In genomic region chr2:239608723-239609122, GRCh38 we compare ENCODE assay signal across 20 cellular contexts.
"Had no signal": no experiment of that assay in that cellular context is flagged by ENCODE, and none has a peak within 500 bp of the region (broad histone marks: within the 10 kb centered on the region; RNA-seq: fewer than 3 reads in every experiment).

No MANE protein-coding gene starts in this region.

- H3K9me3 Mint-ChIP-seq: activated CD4-positive, alpha-beta memory T cell treated with anti-CD3 and anti-CD28 coated beads for 36 hours; activated naive CD4-positive, alpha-beta T cell treated with anti-CD3 and anti-CD28 coated beads, Interleukin-2, amount 10 ng/mL, durations not matched to agents 7 days and 5 days; activated naive CD8-positive, alpha-beta T cell treated with anti-CD3 and anti-CD28 coated beads, Interleukin-2, amount 50 U/mL, for 24 hours; activated T-cell treated with anti-CD3 and anti-CD28 coated beads, Interleukin-2, amount 50 U/mL, for 4 hours; naive thymus-derived CD8-positive, alpha-beta T cell had no signal

- H3K27me3 ChIP-seq: neutrophil had no signal

- H3K4me1 ChIP-seq: esophagus squamous epithelium, tibial artery had no signal

- H3K27ac Mint-ChIP-seq: activated B cell treated with CpG ODN at 0.5 μM for 24 hours; activated CD4-positive, alpha-beta memory T cell treated with anti-CD3 and anti-CD28 coated beads for 36 hours; activated naive CD4-positive, alpha-beta T cell treated with anti-CD3 and anti-CD28 coated beads, Interleukin-2, amount 10 ng/mL, durations not matched to agents 7 days and 5 days; activated naive CD8-positive, alpha-beta T cell treated with anti-CD3 and anti-CD28 coated beads, Interleukin-2, amount 50 U/mL, for 24 hours; naive thymus-derived CD8-positive, alpha-beta T cell had no signal

- H3K4me3 ChIP-seq: esophagus squamous epithelium, tibial artery had no signal

- H3K27ac ChIP-seq: esophagus squamous epithelium, tibial artery had no signal

- H3K27me3 Mint-ChIP-seq: activated naive CD8-positive, alpha-beta T cell treated with anti-CD3 and anti-CD28 coated beads, Interleukin-2, amount 50 U/mL, for 24 hours had no signal

- H3K36me3 Mint-ChIP-seq: activated CD4-positive, alpha-beta memory T cell treated with anti-CD3 and anti-CD28 coated beads for 36 hours; activated naive CD4-positive, alpha-beta T cell treated with anti-CD3 and anti-CD28 coated beads, Interleukin-2, amount 10 ng/mL, durations not matched to agents 7 days and 5 days; brain; immature natural killer cell; naive thymus-derived CD8-positive, alpha-beta T cell had no signal

- DNase-seq: activated B cell treated with CpG ODN at 0.5 μM for 24 hours; activated CD4-positive, alpha-beta memory T cell treated with anti-CD3 and anti-CD28 coated beads for 36 hours; activated CD4-positive, alpha-beta T cell treated with anti-CD3 and anti-CD28 coated beads for 4 hours; activated naive CD4-positive, alpha-beta T cell treated with anti-CD3 and anti-CD28 coated beads, Interleukin-2, amount 10 ng/mL, durations not matched to agents 7 days and 5 days; activated naive CD8-positive, alpha-beta T cell treated with anti-CD3 and anti-CD28 coated beads, Interleukin-2, amount 50 U/mL, for 24 hours; activated T-cell treated with anti-CD3 and anti-CD28 coated beads, Interleukin-2, amount 50 U/mL, for 4 hours; effector CD8-positive, alpha-beta T cell; esophagus squamous epithelium; immature natural killer cell; kidney glomerular epithelial cell; mesendoderm; naive thymus-derived CD8-positive, alpha-beta T cell; stimulated activated CD4-positive, alpha-beta T cell treated with anti-CD3 and anti-CD28 coated beads, Interleukin-12 subunit alpha, Interleukin-12 subunit beta, amount 100 ng/mL, for 4 hours; stimulated activated CD4-positive, alpha-beta T cell treated with anti-CD3 and anti-CD28 coated beads, Interleukin-2, amount 100 ng/mL, for 24 hours; stimulated activated naive CD8-positive, alpha-beta T cell treated with anti-CD3 and anti-CD28 coated beads, Interleukin-15, Interleukin-2, amounts not matched to agents 100 U/mL and 50 U/mL, for 24 hours; T-helper 1 cell; T-helper 9 cell had no signal

- ATAC-seq: activated naive CD8-positive, alpha-beta T cell treated with anti-CD3 and anti-CD28 coated beads, Interleukin-2, amount 50 U/mL, for 24 hours; activated T-cell treated with anti-CD3 and anti-CD28 coated beads, Interleukin-2, amount 50 U/mL, for 4 hours; naive thymus-derived CD8-positive, alpha-beta T cell; stimulated activated naive CD8-positive, alpha-beta T cell treated with anti-CD3 and anti-CD28 coated beads, Interleukin-15, Interleukin-2, amounts not matched to agents 100 U/mL and 50 U/mL, for 24 hours had no signal

- H3K9me3 ChIP-seq: esophagus squamous epithelium, neutrophil had no signal

- H3K4me3 Mint-ChIP-seq: activated B cell treated with CpG ODN at 0.5 μM for 24 hours; activated CD4-positive, alpha-beta memory T cell treated with anti-CD3 and anti-CD28 coated beads for 36 hours; activated naive CD4-positive, alpha-beta T cell treated with anti-CD3 and anti-CD28 coated beads, Interleukin-2, amount 10 ng/mL, durations not matched to agents 7 days and 5 days; activated naive CD8-positive, alpha-beta T cell treated with anti-CD3 and anti-CD28 coated beads, Interleukin-2, amount 50 U/mL, for 24 hours; activated T-cell treated with anti-CD3 and anti-CD28 coated beads, Interleukin-2, amount 50 U/mL, for 4 hours; brain had no signal

- H3K36me3 ChIP-seq: esophagus squamous epithelium, neutrophil, tibial artery had no signal

- H3K4me1 Mint-ChIP-seq: activated B cell treated with CpG ODN at 0.5 μM for 24 hours; activated naive CD4-positive, alpha-beta T cell treated with anti-CD3 and anti-CD28 coated beads, Interleukin-2, amount 10 ng/mL, durations not matched to agents 7 days and 5 days; activated naive CD8-positive, alpha-beta T cell treated with anti-CD3 and anti-CD28 coated beads, Interleukin-2, amount 50 U/mL, for 24 hours had no signal
